ENCODE assay signal across 1 cellular context in the genomic region with DNA sequence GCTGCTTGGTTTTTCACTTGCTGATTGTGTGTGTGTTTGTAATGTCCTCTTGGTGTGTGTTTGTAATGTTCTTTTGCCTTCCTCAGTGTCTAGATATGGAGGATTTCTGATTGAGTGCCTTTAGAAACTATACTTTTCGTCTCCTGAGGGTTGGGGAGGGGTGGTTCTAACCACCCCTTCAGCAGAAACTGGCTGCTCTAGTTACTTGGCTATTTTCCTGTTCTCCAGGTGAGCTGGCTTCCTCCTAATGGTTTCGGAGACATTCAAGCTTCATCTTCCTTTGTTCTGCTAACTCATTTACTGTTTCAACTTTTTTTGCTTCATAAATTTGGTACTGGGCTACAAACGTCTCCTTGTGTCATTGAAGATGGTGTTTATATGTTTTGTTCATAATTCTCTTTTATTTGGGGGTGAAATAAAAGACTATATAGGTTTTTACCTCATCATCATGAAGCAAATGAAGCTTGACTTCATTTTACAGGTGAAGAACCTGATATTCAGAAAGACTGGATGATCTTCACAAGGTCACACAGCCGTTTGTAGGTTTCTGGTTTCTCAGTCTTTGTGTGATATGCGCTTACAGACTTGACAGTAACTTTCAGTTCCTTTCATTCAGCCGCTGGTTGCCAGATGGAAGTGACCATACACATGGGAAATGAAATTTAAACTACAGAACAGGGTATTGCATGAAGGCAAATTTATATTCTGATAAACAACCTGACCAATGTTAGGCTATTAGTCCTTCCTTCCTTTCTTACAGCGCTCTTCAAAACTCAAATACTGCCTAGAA.
TF ChIP-seq lines count a peak whose summit lies in the region.

No MANE protein-coding gene starts in this region.

TF ChIP-seq in SK-N-SH, 30 proteins besides CTCF, POLR2A, EP300 and RAD21 (continued from another document):
- TF ChIP-seq, protein P1, sequence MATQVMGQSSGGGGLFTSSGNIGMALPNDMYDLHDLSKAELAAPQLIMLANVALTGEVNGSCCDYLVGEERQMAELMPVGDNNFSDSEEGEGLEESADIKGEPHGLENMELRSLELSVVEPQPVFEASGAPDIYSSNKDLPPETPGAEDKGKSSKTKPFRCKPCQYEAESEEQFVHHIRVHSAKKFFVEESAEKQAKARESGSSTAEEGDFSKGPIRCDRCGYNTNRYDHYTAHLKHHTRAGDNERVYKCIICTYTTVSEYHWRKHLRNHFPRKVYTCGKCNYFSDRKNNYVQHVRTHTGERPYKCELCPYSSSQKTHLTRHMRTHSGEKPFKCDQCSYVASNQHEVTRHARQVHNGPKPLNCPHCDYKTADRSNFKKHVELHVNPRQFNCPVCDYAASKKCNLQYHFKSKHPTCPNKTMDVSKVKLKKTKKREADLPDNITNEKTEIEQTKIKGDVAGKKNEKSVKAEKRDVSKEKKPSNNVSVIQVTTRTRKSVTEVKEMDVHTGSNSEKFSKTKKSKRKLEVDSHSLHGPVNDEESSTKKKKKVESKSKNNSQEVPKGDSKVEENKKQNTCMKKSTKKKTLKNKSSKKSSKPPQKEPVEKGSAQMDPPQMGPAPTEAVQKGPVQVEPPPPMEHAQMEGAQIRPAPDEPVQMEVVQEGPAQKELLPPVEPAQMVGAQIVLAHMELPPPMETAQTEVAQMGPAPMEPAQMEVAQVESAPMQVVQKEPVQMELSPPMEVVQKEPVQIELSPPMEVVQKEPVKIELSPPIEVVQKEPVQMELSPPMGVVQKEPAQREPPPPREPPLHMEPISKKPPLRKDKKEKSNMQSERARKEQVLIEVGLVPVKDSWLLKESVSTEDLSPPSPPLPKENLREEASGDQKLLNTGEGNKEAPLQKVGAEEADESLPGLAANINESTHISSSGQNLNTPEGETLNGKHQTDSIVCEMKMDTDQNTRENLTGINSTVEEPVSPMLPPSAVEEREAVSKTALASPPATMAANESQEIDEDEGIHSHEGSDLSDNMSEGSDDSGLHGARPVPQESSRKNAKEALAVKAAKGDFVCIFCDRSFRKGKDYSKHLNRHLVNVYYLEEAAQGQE (IDR thresholded peaks at IDR 0.05; ENCODE audit: low read depth, low read length) = no peak
- TF ChIP-seq, protein P2, sequence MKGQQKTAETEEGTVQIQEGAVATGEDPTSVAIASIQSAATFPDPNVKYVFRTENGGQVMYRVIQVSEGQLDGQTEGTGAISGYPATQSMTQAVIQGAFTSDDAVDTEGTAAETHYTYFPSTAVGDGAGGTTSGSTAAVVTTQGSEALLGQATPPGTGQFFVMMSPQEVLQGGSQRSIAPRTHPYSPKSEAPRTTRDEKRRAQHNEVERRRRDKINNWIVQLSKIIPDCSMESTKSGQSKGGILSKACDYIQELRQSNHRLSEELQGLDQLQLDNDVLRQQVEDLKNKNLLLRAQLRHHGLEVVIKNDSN (IDR thresholded peaks at IDR 0.05; ENCODE audit: borderline replicate concordance, low read depth) = no peak
- TF ChIP-seq, protein P3, sequence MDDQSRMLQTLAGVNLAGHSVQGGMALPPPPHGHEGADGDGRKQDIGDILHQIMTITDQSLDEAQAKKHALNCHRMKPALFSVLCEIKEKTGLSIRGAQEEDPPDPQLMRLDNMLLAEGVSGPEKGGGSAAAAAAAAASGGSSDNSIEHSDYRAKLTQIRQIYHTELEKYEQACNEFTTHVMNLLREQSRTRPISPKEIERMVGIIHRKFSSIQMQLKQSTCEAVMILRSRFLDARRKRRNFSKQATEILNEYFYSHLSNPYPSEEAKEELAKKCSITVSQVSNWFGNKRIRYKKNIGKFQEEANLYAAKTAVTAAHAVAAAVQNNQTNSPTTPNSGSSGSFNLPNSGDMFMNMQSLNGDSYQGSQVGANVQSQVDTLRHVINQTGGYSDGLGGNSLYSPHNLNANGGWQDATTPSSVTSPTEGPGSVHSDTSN (IDR thresholded peaks at IDR 0.05) = no peak
